In genomic region chr7:74048999-74049599, GRCh38 we compare ENCODE assay signal across 28 cellular contexts.
"Had no signal": no experiment of that assay in that cellular context is flagged by ENCODE, and none has a peak within 500 bp of the region (broad histone marks: within the 10 kb centered on the region; RNA-seq: fewer than 3 reads in every experiment).

No MANE protein-coding gene starts in this region.

- H3K4me3 Mint-ChIP-seq: stimulated activated effector memory CD8-positive, alpha-beta T cell treated with anti-CD3 and anti-CD28 coated beads, Interleukin-12 subunit alpha, Interleukin-12 subunit beta, amount 100 ng/mL, for 72 hours; stimulated activated memory B cell treated with anti-CD40 and anti-IgM and Interleukin-4, amounts not matched to agents 10 μg/mL and 1 μg/mL and 100 μg/mL, for 72 hours; stimulated activated naive B cell treated with anti-CD40 and anti-IgM and Interleukin-4, amounts not matched to agents 10 μg/mL and 1 μg/mL and 100 μg/mL, for 72 hours; stimulated activated naive CD8-positive, alpha-beta T cell treated with anti-CD3 and anti-CD28 coated beads, Interleukin-15, amount 100 ng/mL, for 72 hours; stimulated activated naive CD8-positive, alpha-beta T cell treated with anti-CD3 and anti-CD28 coated beads, Interleukin-15, Interleukin-2, amounts not matched to agents 100 ng/mL and 50 ng/mL, for 24 hours; type B pancreatic cell had no signal

- DNase-seq: stimulated activated CD4-positive, alpha-beta T cell treated with anti-CD3 and anti-CD28 coated beads, Interleukin-2, amount 100 ng/mL, for 48 hours; stimulated activated CD4-positive, alpha-beta T cell treated with anti-CD3 and anti-CD28 coated beads, Interleukin-4, amount 100 ng/mL, for 1 hour; stimulated activated CD4-positive, alpha-beta T cell treated with anti-CD3 and anti-CD28 coated beads, Interleukin-4, amount 100 ng/mL, for 24 hours; stimulated activated CD4-positive, alpha-beta T cell treated with anti-CD3 and anti-CD28 coated beads, Interleukin-4, amount 100 ng/mL, for 4 hours; stimulated activated CD8-positive, alpha-beta memory T cell treated with anti-CD3 and anti-CD28 coated beads, Interleukin-4, amount 100 ng/mL, for 48 hours; stimulated activated naive B cell treated with anti-CD40 and anti-IgM and Interleukin-4, amounts not matched to agents 10 μg/mL and 1 μg/mL and 100 μg/mL, for 72 hours; stimulated activated naive CD4-positive, alpha-beta T cell; stimulated activated naive CD4-positive, alpha-beta T cell treated with Interleukin-2 at 50 U/mL for 16 hours; stimulated activated naive CD8-positive, alpha-beta T cell treated with anti-CD3 and anti-CD28 coated beads, Interleukin-15, amount 100 ng/mL, for 72 hours; stimulated activated naive CD8-positive, alpha-beta T cell treated with anti-CD3 and anti-CD28 coated beads, Interleukin-15, Interleukin-2, amounts not matched to agents 100 U/mL and 50 U/mL, for 24 hours; stomach; substantia nigra; testis; thyroid gland; tibial artery; transverse colon; trophoblast cell; upper lobe of left lung; upper lobe of right lung; uterus had no signal

- H3K4me1 ChIP-seq: uterus had no signal

- H3K36me3 ChIP-seq: thyroid gland, transverse colon, uterus had no signal

- H3K27me3 Mint-ChIP-seq: stimulated activated naive CD8-positive, alpha-beta T cell treated with anti-CD3 and anti-CD28 coated beads, Interleukin-15, amount 100 ng/mL, for 72 hours had no signal

- H3K36me3 Mint-ChIP-seq: stimulated activated effector memory CD8-positive, alpha-beta T cell treated with anti-CD3 and anti-CD28 coated beads, Interleukin-12 subunit alpha, Interleukin-12 subunit beta, amount 100 ng/mL, for 72 hours; stimulated activated memory B cell treated with anti-CD40 and anti-IgM and Interleukin-4, amounts not matched to agents 10 μg/mL and 1 μg/mL and 100 μg/mL, for 72 hours; stimulated activated naive B cell treated with anti-CD40 and anti-IgM and Interleukin-4, amounts not matched to agents 10 μg/mL and 1 μg/mL and 100 μg/mL, for 72 hours; type B pancreatic cell had no signal

- H3K9me3 ChIP-seq: stomach, suprapubic skin, testis, thoracic aorta, thyroid gland, tibial artery, tibial nerve, transverse colon, upper lobe of left lung, upper lobe of right lung, uterus, vagina had no signal

- H3K27ac Mint-ChIP-seq: stimulated activated effector memory CD8-positive, alpha-beta T cell treated with anti-CD3 and anti-CD28 coated beads, Interleukin-12 subunit alpha, Interleukin-12 subunit beta, amount 100 ng/mL, for 72 hours; stimulated activated memory B cell treated with anti-CD40 and anti-IgM and Interleukin-4, amounts not matched to agents 10 μg/mL and 1 μg/mL and 100 μg/mL, for 72 hours; stimulated activated naive B cell treated with anti-CD40 and anti-IgM and Interleukin-4, amounts not matched to agents 10 μg/mL and 1 μg/mL and 100 μg/mL, for 72 hours; stimulated activated naive CD8-positive, alpha-beta T cell treated with anti-CD3 and anti-CD28 coated beads, Interleukin-15, amount 100 ng/mL, for 72 hours; stimulated activated naive CD8-positive, alpha-beta T cell treated with anti-CD3 and anti-CD28 coated beads, Interleukin-15, Interleukin-2, amounts not matched to agents 100 ng/mL and 50 ng/mL, for 24 hours; type B pancreatic cell had no signal

- H3K4me1 Mint-ChIP-seq: stimulated activated naive B cell treated with anti-CD40 and anti-IgM and Interleukin-4, amounts not matched to agents 10 μg/mL and 1 μg/mL and 100 μg/mL, for 72 hours; stimulated activated naive CD8-positive, alpha-beta T cell treated with anti-CD3 and anti-CD28 coated beads, Interleukin-15, amount 100 ng/mL, for 72 hours had no signal

- H3K27me3 ChIP-seq: stomach, suprapubic skin, testis, thyroid gland, tibial artery, tibial nerve, transverse colon, upper lobe of left lung, upper lobe of right lung, uterus, vagina had no signal

- H3K4me3 ChIP-seq: stomach, suprapubic skin, testis, thoracic aorta, thyroid gland, tibial artery, tibial nerve, transverse colon, upper lobe of left lung, upper lobe of right lung, uterus, vagina had no signal

- H3K27ac ChIP-seq: stomach, suprapubic skin, testis, thoracic aorta, thyroid gland, tibial artery, tibial nerve, transverse colon, upper lobe of left lung, upper lobe of right lung, uterus, vagina had no signal

- H3K9me3 Mint-ChIP-seq: stimulated activated effector memory CD8-positive, alpha-beta T cell treated with anti-CD3 and anti-CD28 coated beads, Interleukin-12 subunit alpha, Interleukin-12 subunit beta, amount 100 ng/mL, for 72 hours; stimulated activated naive B cell treated with anti-CD40 and anti-IgM and Interleukin-4, amounts not matched to agents 10 μg/mL and 1 μg/mL and 100 μg/mL, for 72 hours; stimulated activated naive CD8-positive, alpha-beta T cell treated with anti-CD3 and anti-CD28 coated beads, Interleukin-15, amount 100 ng/mL, for 72 hours; stimulated activated naive CD8-positive, alpha-beta T cell treated with anti-CD3 and anti-CD28 coated beads, Interleukin-15, Interleukin-2, amounts not matched to agents 100 ng/mL and 50 ng/mL, for 24 hours; type B pancreatic cell had no signal

- ATAC-seq: stimulated activated effector memory CD8-positive, alpha-beta T cell treated with anti-CD3 and anti-CD28 coated beads, Interleukin-12 subunit alpha, Interleukin-12 subunit beta, amount 100 ng/mL, for 72 hours; stimulated activated memory B cell treated with anti-CD40 and anti-IgM and Interleukin-4, amounts not matched to agents 10 μg/mL and 1 μg/mL and 100 μg/mL, for 72 hours; stimulated activated naive B cell treated with anti-CD40 and anti-IgM and Interleukin-4, amounts not matched to agents 10 μg/mL and 1 μg/mL and 100 μg/mL, for 72 hours; stimulated activated naive CD8-positive, alpha-beta T cell treated with anti-CD3 and anti-CD28 coated beads, Interleukin-15, amount 100 ng/mL, for 72 hours; stimulated activated naive CD8-positive, alpha-beta T cell treated with anti-CD3 and anti-CD28 coated beads, Interleukin-15, Interleukin-2, amounts not matched to agents 100 U/mL and 50 U/mL, for 24 hours; upper lobe of right lung had no signal
